Comparison of ENCODE assay signal across 16 cellular contexts in the genomic region with DNA sequence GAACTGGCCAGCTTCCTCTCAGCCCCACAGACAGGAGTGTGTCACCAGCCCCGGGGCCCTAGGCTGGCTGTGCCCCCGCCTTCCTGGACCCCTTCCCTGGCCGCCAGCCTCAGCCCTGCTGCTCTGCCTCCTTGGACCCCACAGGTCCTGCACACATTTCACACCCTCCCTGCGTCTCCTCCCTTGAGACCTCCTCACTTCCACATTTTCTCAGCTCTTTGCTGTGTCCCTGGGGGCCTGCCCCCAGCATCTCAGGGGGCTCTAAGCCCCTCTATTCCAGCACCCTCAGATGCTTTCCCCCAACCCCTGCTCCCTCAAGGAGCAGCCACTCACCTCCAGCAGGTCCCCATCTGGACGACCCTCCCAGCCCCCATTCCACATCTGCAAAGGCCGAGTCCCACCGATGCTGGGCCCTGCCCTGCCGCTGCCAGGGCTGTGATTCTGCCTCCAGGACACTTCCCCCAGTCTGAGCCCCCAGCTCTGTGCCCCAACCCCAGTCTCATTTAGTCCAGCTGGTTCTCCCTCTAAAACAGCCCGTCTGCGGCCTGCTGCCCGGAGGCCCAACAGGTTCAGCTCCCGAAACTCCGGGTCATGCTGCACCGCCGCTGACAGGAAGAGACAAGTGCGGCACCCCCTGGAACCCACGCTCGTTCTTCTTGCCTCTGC. TPM values are rescaled to one million over a fixed set of nuclear protein-coding genes. Genes with fewer than 3 reads are reported as not detected.
DNase-seq lines count a peak whose midpoint lies in the region; ATAC-seq and TF ChIP-seq lines count a peak whose summit lies in the region.
"Had no signal": no experiment of that assay in that cellular context is flagged by ENCODE, and none has a peak within 500 bp of the region (broad histone marks: within the 10 kb centered on the region; RNA-seq: fewer than 3 reads in every experiment).

No MANE protein-coding gene starts in this region.

- H3K36me3 Mint-ChIP-seq in naive B cell, result no peaks in the 10 kb centered on the region

- CTCF ChIA-PET in IMR-90 (lab: Yijun Ruan, JAX), result no interaction called here

- peaks cover 17% of the 10 kb centered on the region; the same call in 1 of the 2 replicates for H4K20me1 ChIP-seq in BLaER1
- H4K20me1 ChIP-seq in IMR-90 (ENCODE audit: insufficient read depth, low read length), result peaks cover 6% of the 10 kb centered on the region; the same call in 1 of the 2 replicates

- 84% methylated on average over 12 of the region's 18 CpGs; no CpG with 5 or more reads in 1 of the 2 experiments for WGBS in IMR-90 (ENCODE audit: extremely low coverage in 2 of 2, insufficient read length in 1 of 2), 2 experiments
- WGBS in heart left ventricle, 4 donors, result 72 to 81% (median 79%) methylated on average over 16 to 18 of the region's 18 CpGs
- 86% methylated on average over 16 to 17 of the region's 18 CpGs for WGBS in thyroid gland, 2 donors

- no peak for TF ChIP-seq RAD21 in IMR-90 (IDR thresholded peaks at IDR 0.05; ENCODE audit: low read length)

- H3K56ac ChIP-seq in IMR-90 (ENCODE audit: extremely low read depth, insufficient read depth, low read length), result no peak overlapping the region

- H3K4me2 ChIP-seq in BLaER1 (peak overlapping the region; percentile 98), IMR-90 (ENCODE audit: low read depth, low read length) (no peak overlapping the region)
- H3K4me2 ChIP-seq: A549 had no signal

- peak overlapping the region; percentile 56 for H2AFZ ChIP-seq in IMR-90 (replicated peaks; ENCODE audit: low read length, poor library complexity)

- H2AK9ac ChIP-seq in IMR-90 (replicated peaks; ENCODE audit: low read depth, low read length, poor library complexity), result peak overlapping the region; percentile 50

- H3K27me3 ChIP-seq in BLaER1 (no peaks in the 10 kb centered on the region), IMR-90 (ENCODE audit: control insufficient read depth, insufficient read depth, low read length) (0 out of 2 replicates have a peak, but pooled peaks cover 1% of the 10 kb centered on the region), heart left ventricle (peaks cover 4 to 36% (median 27%) of the 10 kb centered on the region in 9 donors), thyroid gland (no peaks in the 10 kb centered on the region)

- no peak overlapping the region for H2BK20ac ChIP-seq in IMR-90 (ENCODE audit: low read depth, low read length)

- BruUV-seq in IMR-90 (replicated peaks; lab: Mats Ljungman, UMichigan), result no TSS peak

- H4K91ac ChIP-seq in IMR-90 (ENCODE audit: insufficient read depth, low read depth, low read length), result no peak overlapping the region

- no peaks in the 10 kb centered on the region for H3K9me1 ChIP-seq in IMR-90 (ENCODE audit: insufficient read depth, low read length)

- H2BK15ac ChIP-seq in IMR-90 (ENCODE audit: low read depth, low read length), result no peak overlapping the region

- dilution Hi-C loops in IMR-90 (cut with HindIII; ENCODE audit: low sequenced_read_pairs, unreplicated experiment), result no loop called here

- H3K9ac ChIP-seq in BLaER1 (peak overlapping the region; percentile 66), IMR-90 (ENCODE audit: low read depth, low read length) (no peak overlapping the region)

- no peak overlapping the region for H4K5ac ChIP-seq in IMR-90 (ENCODE audit: low read depth, low read length)

- in situ Hi-C loops in IMR-90 (cut with MboI; ENCODE audit: low sequenced_read_pairs), result no loop called here

- H3K36me3 ChIP-seq in BLaER1 (no peaks in the 10 kb centered on the region), IMR-90 (ENCODE audit: control insufficient read depth, insufficient read depth, low read length) (no peaks in the 10 kb centered on the region), heart left ventricle (no peaks in the 10 kb centered on the region), thyroid gland (no peaks in the 10 kb centered on the region)

- H3K9me3 Mint-ChIP-seq in naive B cell, result no peaks in the 10 kb centered on the region
- H3K9me3 Mint-ChIP-seq: CD4-positive, alpha-beta T cell had no signal

- TF ChIP-seq CTCF in IMR-90 (conservative IDR thresholded peaks at IDR 0.05; ENCODE audit: low read depth, low read length) (no peak), heart left ventricle (IDR thresholded peaks at IDR 0.05) (no peak), thyroid gland (IDR thresholded peaks at IDR 0.05) (no peak)

- peaks cover 12 to 21% (median 20%) of the 10 kb centered on the region in 3 donors for H3K4me1 Mint-ChIP-seq in naive B cell

- no peak overlapping the region for H3K23ac ChIP-seq in IMR-90 (ENCODE audit: low read depth, low read length)

- peak overlapping the region; percentile 79 for H3K27ac ChIP-seq in BLaER1
- H3K27ac ChIP-seq in IMR-90 (ENCODE audit: insufficient read depth, low read length), result no peak overlapping the region
- H3K27ac ChIP-seq in heart left ventricle, result no peak overlapping the region
- no peak overlapping the region for H3K27ac ChIP-seq in thyroid gland
- H3K27ac ChIP-seq: A549 had no signal

- peaks cover 83% of the 10 kb centered on the region for H3K4me1 ChIP-seq in BLaER1
- H3K4me1 ChIP-seq in IMR-90 (ENCODE audit: control insufficient read depth, insufficient read depth, low read length), result peaks cover 5% of the 10 kb centered on the region; the same call in 1 of the 2 replicates
- peaks cover 0 to 42% (median 24%) of the 10 kb centered on the region in 12 donors for H3K4me1 ChIP-seq in heart left ventricle
- peaks cover 14 to 42% of the 10 kb centered on the region in 2 donors for H3K4me1 ChIP-seq in thyroid gland

- H3K79me1 ChIP-seq in IMR-90 (ENCODE audit: low read depth in 1 of 2, low read length in 2 of 2), result peaks cover 8 to 27% of the 10 kb centered on the region in 2 experiments; a peak in 3 of 4 replicates

- intact Hi-C loops in IMR-90 (cut with micrococcal nuclease), result no loop called here
- intact Hi-C loops in heart left ventricle (cut with DNase I), result loop anchor here in 2 of 10 donors (5.0 to 10.0 kb wide), 2 partner anchors 118 to 450 kb away; no protein-coding TSS in a partner anchor
- intact Hi-C loops in thyroid gland (cut with DNase I), result loop anchor here (5.0 kb wide), 1 partner anchor 118 kb away; no protein-coding TSS in a partner anchor

- peak overlapping the region in 6 of 8 donors; percentile 13 to 79 (median 42) for H3K4me3 Mint-ChIP-seq in naive B cell
- H3K4me3 Mint-ChIP-seq: CD4-positive, alpha-beta T cell had no signal

- H4K8ac ChIP-seq in IMR-90 (ENCODE audit: low read depth in 2 of 2, low read length in 2 of 2), result no peak overlapping the region

- ATAC-seq in IMR-90 (ENCODE audit: low read depth) (no peak), naive B cell (ENCODE audit: low read depth in 2 of 2) (peak in 1 of 2 donors; percentile 28), heart left ventricle (no peak)
- ATAC-seq: Panc1 had no signal

- H3K14ac ChIP-seq in IMR-90 (replicated peaks; ENCODE audit: low read depth, low read length), result no peak overlapping the region

- H3K4me3 ChIP-seq in BLaER1, result peak overlapping the region; percentile 63
- no peak overlapping the region for H3K4me3 ChIP-seq in IMR-90 (ENCODE audit: insufficient read depth, low read depth, low read length)
- H3K4me3 ChIP-seq in heart left ventricle, result no peak overlapping the region
- no peak overlapping the region for H3K4me3 ChIP-seq in thyroid gland (replicated peaks in 1 of 3)
- H3K4me3 ChIP-seq: A549 had no signal

- peak overlapping the region in 3 of 6 donors; percentile 59 to 87 (median 60) for H3K27ac Mint-ChIP-seq in naive B cell
- H3K27ac Mint-ChIP-seq: CD4-positive, alpha-beta T cell had no signal

- H2AK5ac ChIP-seq in IMR-90 (ENCODE audit: low read depth, low read length), result no peak overlapping the region

- TF ChIP-seq POLR2A in IMR-90 (IDR thresholded peaks at IDR 0.05; ENCODE audit: low read depth, low read length), result no peak
- TF ChIP-seq POLR2A in Raji (IDR thresholded peaks at IDR 0.05; ENCODE audit: insufficient read depth, low read depth, low read length), result 0 out of 2 replicates have a peak, but pooled peaks have one; percentile 10
- no peak for TF ChIP-seq POLR2A in heart left ventricle (IDR thresholded peaks at IDR 0.05)
- TF ChIP-seq POLR2A in thyroid gland (IDR thresholded peaks at IDR 0.05), result no peak

- H3K9me3 ChIP-seq in BLaER1 (no peaks in the 10 kb centered on the region), IMR-90 (ENCODE audit: control insufficient read depth, insufficient read depth, low read length) (no peaks in the 10 kb centered on the region), heart left ventricle (no peaks in the 10 kb centered on the region), thyroid gland (no peaks in the 10 kb centered on the region)
- H3K9me3 ChIP-seq: A549 had no signal

- POLR2A ChIA-PET in IMR-90 (lab: Charles Lee; ENCODE audit: unreplicated experiment), result no interaction called here

- no peak overlapping the region for H3K18ac ChIP-seq in IMR-90 (ENCODE audit: low read depth, low read length)

- no peak overlapping the region for H3K4ac ChIP-seq in IMR-90 (ENCODE audit: low read depth, low read length)

- no peak for DNase-seq in IMR-90
- no peak for DNase-seq in naive B cell
- DNase-seq in COLO668 (lab: John Stamatoyannopoulos, UW; ENCODE audit: unreplicated experiment), result no peak
- no peak for DNase-seq in heart left ventricle
- DNase-seq in UCSD-AML1 (lab: John Stamatoyannopoulos, UW; ENCODE audit: unreplicated experiment), result no peak
- DNase-seq in thyroid gland, result no peak
- DNase-seq: CD4-positive, alpha-beta T cell; DND-41; NCI-H1105; NCI-H1694 treated with DMSO at 0.1 percent for 48 hours; NCI-H446; SHP77 had no signal

- H3K27me3 Mint-ChIP-seq in naive B cell, result peaks cover 0 to 8% (median 0%) of the 10 kb centered on the region in 3 donors

- H2BK5ac ChIP-seq in IMR-90 (ENCODE audit: low read depth, low read length, poor library complexity, severe bottlenecking), result no peak overlapping the region

- no peak overlapping the region for H2BK120ac ChIP-seq in IMR-90 (ENCODE audit: low read depth, low read length)

RNA-seq across cellular contexts. Expression of gene SLC34A3, which starts 4.2 kb away (rescaled TPM):
- total RNA-seq in IMR-90 (2012; rRNA removed) (not detected in 2 replicates), heart left ventricle (not detected), thyroid gland (under 1 TPM in 1 of 4 donors, not detected in 3; 0.33 TPM)
- polyA plus RNA-seq in IMR-90 (2012; rRNA removed) (not detected in 2 replicates), naive B cell (ENCODE audit: low read depth in 6 of 6) (not detected), heart left ventricle (not detected)
- polyA plus RNA-seq in IMR-90 (2012; cell fraction: cytosol; rRNA removed), result not detected in 2 replicates
- 0.09 TPM in 1 of 2 replicates, not detected in the other for polyA plus RNA-seq in IMR-90 (2012; cell fraction: nucleus; rRNA removed; ENCODE audit: low replicate concordance)
- total RNA-seq: CD4-positive, alpha-beta T cell had no signal

RNA-seq across cellular contexts. Expression of gene TUBB4B, which starts 6.2 kb away (rescaled TPM):
- total RNA-seq in IMR-90 (2012; rRNA removed), result 236 and 237 TPM in 2 replicates
- polyA plus RNA-seq in IMR-90 (2012; rRNA removed), result 529 and 613 TPM in 2 replicates
- 396 and 719 TPM in 2 replicates for polyA plus RNA-seq in IMR-90 (2012; cell fraction: cytosol; rRNA removed)
- polyA plus RNA-seq in IMR-90 (2012; cell fraction: nucleus; rRNA removed; ENCODE audit: low replicate concordance), result 295 and 529 TPM in 2 replicates
- 10 to 100 TPM; 22.7 to 53.2 (median 40.2) TPM for polyA plus RNA-seq in naive B cell (ENCODE audit: low read depth in 6 of 6)
- 100 to 1,000 TPM; 244 to 769 (median 456) TPM for total RNA-seq in heart left ventricle
- polyA plus RNA-seq in heart left ventricle, result 100 to 1,000 TPM; 705 to 900 TPM
- 100 to 1,000 TPM; 181 to 757 (median 487) TPM for total RNA-seq in thyroid gland

RNA-seq across cellular contexts. Expression of gene RNF224, which starts 7.6 kb away (rescaled TPM):
- not detected in 2 replicates for total RNA-seq in IMR-90 (2012; rRNA removed)
- not detected in 2 replicates for polyA plus RNA-seq in IMR-90 (2012; rRNA removed)
- polyA plus RNA-seq in IMR-90 (2012; cell fraction: cytosol; rRNA removed), result not detected in 2 replicates
- 0.12 TPM in 1 of 2 replicates, not detected in the other for polyA plus RNA-seq in IMR-90 (2012; cell fraction: nucleus; rRNA removed; ENCODE audit: low replicate concordance)
- not detected for polyA plus RNA-seq in naive B cell (ENCODE audit: low read depth in 6 of 6)
- not detected for total RNA-seq in heart left ventricle
- polyA plus RNA-seq in heart left ventricle, result not detected
- under 1 TPM in 2 of 4 donors, not detected in 2; 0.33 to 0.81 TPM for total RNA-seq in thyroid gland

RNA-seq across cellular contexts. Expression of gene CYSRT1, which starts 9.9 kb away (rescaled TPM):
- total RNA-seq in IMR-90 (2012; rRNA removed) (0.18 TPM in 1 of 2 replicates, not detected in the other), heart left ventricle (under 1 TPM in 6 of 9 donors, not detected in 3; 0.22 to 0.61 (median 0.29) TPM), thyroid gland (1 to 10 TPM in 2 of 4 donors, under 1 TPM in 1, not detected in 1; 0.94 to 2.3 (median 1.3) TPM)
- polyA plus RNA-seq in IMR-90 (2012; rRNA removed) (0.84 and 0.93 TPM in 2 replicates), naive B cell (ENCODE audit: low read depth in 6 of 6) (not detected), heart left ventricle (under 1 TPM; 0.14 to 0.27 TPM)
- 1.1 and 1.6 TPM in 2 replicates for polyA plus RNA-seq in IMR-90 (2012; cell fraction: cytosol; rRNA removed)
- 1.1 and 2.5 TPM in 2 replicates for polyA plus RNA-seq in IMR-90 (2012; cell fraction: nucleus; rRNA removed; ENCODE audit: low replicate concordance)

RNA-seq across cellular contexts. Expression of gene RNF208, which starts 12.9 kb away (rescaled TPM):
- total RNA-seq in IMR-90 (2012; rRNA removed) (not detected in 2 replicates), heart left ventricle (10 to 100 TPM in 7 of 9 donors, 1 to 10 TPM in 2; 6.9 to 34.1 (median 22.5) TPM), thyroid gland (1 to 10 TPM; 2.3 to 4.5 (median 3.8) TPM)
- polyA plus RNA-seq in IMR-90 (2012; rRNA removed) (1.2 and 1.6 TPM in 2 replicates), naive B cell (ENCODE audit: low read depth in 6 of 6) (under 1 TPM in 1 of 6 donors, not detected in 5; 0.30 TPM), heart left ventricle (10 to 100 TPM in 1 of 2 donors, 1 to 10 TPM in 1; 9.3 to 72.7 TPM)
- 1.3 and 3.7 TPM in 2 replicates for polyA plus RNA-seq in IMR-90 (2012; cell fraction: cytosol; rRNA removed)
- polyA plus RNA-seq in IMR-90 (2012; cell fraction: nucleus; rRNA removed; ENCODE audit: low replicate concordance), result 3.4 and 10.0 TPM in 2 replicates
